ENCODE assay signal across 9 cellular contexts in genomic region chr1:37765937-37766664, GRCh38. TPM values are rescaled to one million over a fixed set of nuclear protein-coding genes. Genes with fewer than 3 reads are reported as not detected.
DNase-seq lines count a peak whose midpoint lies in the region; ATAC-seq, FAIRE-seq and TF ChIP-seq lines count a peak whose summit lies in the region.
"Had no signal": no experiment of that assay in that cellular context is flagged by ENCODE, and none has a peak within 500 bp of the region (broad histone marks: within the 10 kb centered on the region; RNA-seq: fewer than 3 reads in every experiment).

No MANE protein-coding gene starts in this region.

- H3K9me3 Mint-ChIP-seq in activated CD8-positive, alpha-beta T cell treated with anti-CD3 and anti-CD28 coated beads for 36 hours = no peaks in the 10 kb centered on the region
- H3K9me3 Mint-ChIP-seq in activated CD8-positive, alpha-beta T cell treated with anti-CD3 and anti-CD28 coated beads, Interleukin-2, amount 10 ng/mL, durations not matched to agents 7 days and 5 days (ENCODE audit: insufficient read depth) = no peaks in the 10 kb centered on the region
- H3K9me3 Mint-ChIP-seq in astrocyte (ENCODE audit: unreplicated experiment) (no peaks in the 10 kb centered on the region), type B pancreatic cell (no peaks in the 10 kb centered on the region)
- H3K9me3 Mint-ChIP-seq: CD4-positive, alpha-beta T cell had no signal

- no peaks in the 10 kb centered on the region for H3K36me3 ChIP-seq in astrocyte (ENCODE audit: insufficient read depth, low read length)
- H3K36me3 ChIP-seq in vagina = no peaks in the 10 kb centered on the region

- H3K36me3 Mint-ChIP-seq in activated CD8-positive, alpha-beta T cell treated with anti-CD3 and anti-CD28 coated beads for 36 hours (ENCODE audit: low read depth) = no peaks in the 10 kb centered on the region
- no peaks in the 10 kb centered on the region for H3K36me3 Mint-ChIP-seq in activated CD8-positive, alpha-beta T cell treated with anti-CD3 and anti-CD28 coated beads, Interleukin-2, amount 10 ng/mL, durations not matched to agents 7 days and 5 days (ENCODE audit: low read depth)
- H3K36me3 Mint-ChIP-seq in astrocyte (ENCODE audit: low read depth, unreplicated experiment) (peaks cover 2% of the 10 kb centered on the region), type B pancreatic cell (no peaks in the 10 kb centered on the region)

- TF ChIP-seq CTCF in activated CD8-positive, alpha-beta T cell treated with anti-CD3 and anti-CD28 coated beads for 36 hours (IDR thresholded peaks at IDR 0.05) = no peak
- TF ChIP-seq CTCF in astrocyte (IDR thresholded peaks at IDR 0.05; ENCODE audit: insufficient read depth, low read depth, low read length) (no peak), vagina (IDR thresholded peaks at IDR 0.05) (no peak), type B pancreatic cell (conservative IDR thresholded peaks at IDR 0.05) (no peak)

- H3K79me2 ChIP-seq in astrocyte (ENCODE audit: insufficient read depth, low read length) = no peaks in the 10 kb centered on the region

- peaks cover 68% of the 10 kb centered on the region for H3K27me3 Mint-ChIP-seq in activated CD8-positive, alpha-beta T cell treated with anti-CD3 and anti-CD28 coated beads for 36 hours
- peaks cover 66% of the 10 kb centered on the region for H3K27me3 Mint-ChIP-seq in activated CD8-positive, alpha-beta T cell treated with anti-CD3 and anti-CD28 coated beads, Interleukin-2, amount 10 ng/mL, durations not matched to agents 7 days and 5 days (ENCODE audit: low read depth)
- H3K27me3 Mint-ChIP-seq in astrocyte (ENCODE audit: low read depth, unreplicated experiment) (peaks cover 93% of the 10 kb centered on the region), type B pancreatic cell (peaks cover 91% of the 10 kb centered on the region)

- H3K4me2 ChIP-seq in astrocyte (ENCODE audit: low read length) = no peak overlapping the region

- H3K4me1 Mint-ChIP-seq in activated CD8-positive, alpha-beta T cell treated with anti-CD3 and anti-CD28 coated beads for 36 hours (ENCODE audit: low read depth) = peaks cover 17% of the 10 kb centered on the region
- H3K4me1 Mint-ChIP-seq in activated CD8-positive, alpha-beta T cell treated with anti-CD3 and anti-CD28 coated beads, Interleukin-2, amount 10 ng/mL, durations not matched to agents 7 days and 5 days (ENCODE audit: low read depth) = peaks cover 5% of the 10 kb centered on the region
- H3K4me1 Mint-ChIP-seq in astrocyte (ENCODE audit: low read depth, unreplicated experiment) (no peaks in the 10 kb centered on the region), type B pancreatic cell (ENCODE audit: unreplicated experiment) (no peaks in the 10 kb centered on the region)

- H3K27me3 ChIP-seq in astrocyte (ENCODE audit: insufficient read depth, low read length) (peaks cover 54% of the 10 kb centered on the region), vagina (peaks cover 8% of the 10 kb centered on the region)

- peak; percentile 65 for DNase-seq in activated CD8-positive, alpha-beta T cell treated with anti-CD3 and anti-CD28 coated beads for 36 hours
- no peak for DNase-seq in activated CD8-positive, alpha-beta T cell treated with anti-CD3 and anti-CD28 coated beads, Interleukin-2, amount 10 ng/mL, durations not matched to agents 7 days and 5 days
- DNase-seq in NCI-H2227 treated with DMSO at 0.1 percent for 48 hours (lab: John Stamatoyannopoulos, UW) = peak; percentile 33
- DNase-seq in astrocyte (ENCODE audit: low read depth) = no peak
- peak; percentile 25 for DNase-seq in stimulated activated CD4-positive, alpha-beta T cell treated with anti-CD3 and anti-CD28 coated beads, Interleukin-4, amount 100 ng/mL, for 1 hour
- DNase-seq in vagina (ENCODE audit: extremely low spot score in 2 of 2) = no peak
- no peak for DNase-seq in type B pancreatic cell (ENCODE audit: extremely low spot score, unreplicated experiment)
- DNase-seq: CD4-positive, alpha-beta T cell had no signal

- H3K4me3 ChIP-seq in astrocyte (ENCODE audit: insufficient read depth, low read depth, low read length) (no peak overlapping the region), vagina (no peak overlapping the region)

- CTCF ChIA-PET in activated CD8-positive, alpha-beta T cell treated with anti-CD3 and anti-CD28 coated beads for 36 hours (lab: Charles Lee) = interaction anchor here (1.4 kb wide), 2 partner anchors 28 to 167 kb away, joined by 3 to 5 read pairs; no protein-coding TSS in a partner anchor
- CTCF ChIA-PET in activated CD8-positive, alpha-beta T cell treated with anti-CD3 and anti-CD28 coated beads, Interleukin-2, amount 10 ng/mL, durations not matched to agents 7 days and 5 days (lab: Charles Lee) = interaction anchor here (1.7 kb wide), 2 partner anchors 11 to 163 kb away, joined by 3 to 4 read pairs; no protein-coding TSS in a partner anchor

- H3K9ac ChIP-seq in astrocyte (ENCODE audit: low read length) = no peak overlapping the region

- no peak for FAIRE-seq in astrocyte (lab: Jason Lieb, UNC)

- POLR2A ChIA-PET in activated CD8-positive, alpha-beta T cell treated with anti-CD3 and anti-CD28 coated beads for 36 hours (lab: Charles Lee) = interaction anchor here (1.5 to 3.4 kb wide), 2 partner anchors 13 to 42 kb away, joined by 3 to 18 read pairs; partner anchors contain the start of genes C1orf122 and YRDC
- POLR2A ChIA-PET in activated CD8-positive, alpha-beta T cell treated with anti-CD3 and anti-CD28 coated beads, Interleukin-2, amount 10 ng/mL, durations not matched to agents 7 days and 5 days (lab: Charles Lee) = interaction anchor here (0.6 kb wide), 1 partner anchor 250 kb away, joined by 3 read pairs; no protein-coding TSS in a partner anchor

- no peak for TF ChIP-seq POLR2A in vagina (IDR thresholded peaks at IDR 0.05)

- H3K4me3 Mint-ChIP-seq in activated CD8-positive, alpha-beta T cell treated with anti-CD3 and anti-CD28 coated beads for 36 hours = peak overlapping the region; percentile 36
- H3K4me3 Mint-ChIP-seq in activated CD8-positive, alpha-beta T cell treated with anti-CD3 and anti-CD28 coated beads, Interleukin-2, amount 10 ng/mL, durations not matched to agents 7 days and 5 days = no peak overlapping the region
- H3K4me3 Mint-ChIP-seq in astrocyte (ENCODE audit: unreplicated experiment) (peak overlapping the region; percentile 62), type B pancreatic cell (no peak overlapping the region)
- H3K4me3 Mint-ChIP-seq: CD4-positive, alpha-beta T cell had no signal

- H3K4me1 ChIP-seq in astrocyte (ENCODE audit: insufficient read depth, low read length) (no peaks in the 10 kb centered on the region), vagina (peaks cover 3% of the 10 kb centered on the region)

- ATAC-seq in activated CD8-positive, alpha-beta T cell treated with anti-CD3 and anti-CD28 coated beads for 36 hours = peak; percentile 85
- no peak for ATAC-seq in activated CD8-positive, alpha-beta T cell treated with anti-CD3 and anti-CD28 coated beads, Interleukin-2, amount 10 ng/mL, durations not matched to agents 7 days and 5 days
- no peak for ATAC-seq in HG02970 (IDR thresholded peaks at IDR 0.05; ENCODE audit: low FRiP score, unreplicated experiment)

- peaks cover 4% of the 10 kb centered on the region for H3K9me3 ChIP-seq in astrocyte (ENCODE audit: insufficient read depth, low read depth, low read length)
- H3K9me3 ChIP-seq in vagina = no peaks in the 10 kb centered on the region

- H4K20me1 ChIP-seq in astrocyte (ENCODE audit: insufficient read depth, low read length) = no peaks in the 10 kb centered on the region

- intact Hi-C loops in activated CD8-positive, alpha-beta T cell treated with anti-CD3 and anti-CD28 coated beads for 36 hours (cut with micrococcal nuclease) = no loop called here
- intact Hi-C loops in vagina (cut with DNase I) = no loop called here

- H3K27ac ChIP-seq in astrocyte (ENCODE audit: low read depth, low read length) (no peak overlapping the region), vagina (no peak overlapping the region)

- no peak overlapping the region for H3K27ac Mint-ChIP-seq in activated CD8-positive, alpha-beta T cell treated with anti-CD3 and anti-CD28 coated beads for 36 hours
- no peak overlapping the region for H3K27ac Mint-ChIP-seq in activated CD8-positive, alpha-beta T cell treated with anti-CD3 and anti-CD28 coated beads, Interleukin-2, amount 10 ng/mL, durations not matched to agents 7 days and 5 days
- H3K27ac Mint-ChIP-seq in astrocyte (ENCODE audit: unreplicated experiment) (no peak overlapping the region), type B pancreatic cell (no peak overlapping the region)
- H3K27ac Mint-ChIP-seq: CD4-positive, alpha-beta T cell had no signal

- no peak overlapping the region for H2AFZ ChIP-seq in astrocyte (ENCODE audit: low read depth, low read length)

RNA-seq across cellular contexts. Expression of gene EPHA10, which starts 1.2 kb away (rescaled TPM):
- total RNA-seq in activated CD8-positive, alpha-beta T cell treated with anti-CD3 and anti-CD28 coated beads for 36 hours = not detected
- total RNA-seq in activated CD8-positive, alpha-beta T cell treated with anti-CD3 and anti-CD28 coated beads, Interleukin-2, amount 10 ng/mL, durations not matched to agents 7 days and 5 days = not detected
- 0.31 TPM in 1 of 2 replicates, not detected in the other for total RNA-seq in astrocyte
- total RNA-seq in vagina = 0.25 TPM
- 0.97 and 1.0 TPM in 2 replicates for total RNA-seq in type B pancreatic cell (ENCODE audit: low replicate concordance)
- total RNA-seq: CD4-positive, alpha-beta T cell had no signal

RNA-seq across cellular contexts. Expression of gene MANEAL, which starts 27.5 kb away (rescaled TPM):
- total RNA-seq in activated CD8-positive, alpha-beta T cell treated with anti-CD3 and anti-CD28 coated beads for 36 hours = 1 to 10 TPM; 1.2 to 1.4 TPM
- 1 to 10 TPM; 1.2 to 2.5 TPM for total RNA-seq in activated CD8-positive, alpha-beta T cell treated with anti-CD3 and anti-CD28 coated beads, Interleukin-2, amount 10 ng/mL, durations not matched to agents 7 days and 5 days
- total RNA-seq in astrocyte (0.67 and 1.4 TPM in 2 replicates), vagina (3.2 TPM), type B pancreatic cell (ENCODE audit: low replicate concordance) (11.6 and 21.1 TPM in 2 replicates)

RNA-seq across cellular contexts. Expression of gene C1orf122, which starts 41.5 kb away (rescaled TPM):
- 10 to 100 TPM; 17.4 to 17.9 TPM for total RNA-seq in activated CD8-positive, alpha-beta T cell treated with anti-CD3 and anti-CD28 coated beads for 36 hours
- 10 to 100 TPM; 19.1 to 22.2 TPM for total RNA-seq in activated CD8-positive, alpha-beta T cell treated with anti-CD3 and anti-CD28 coated beads, Interleukin-2, amount 10 ng/mL, durations not matched to agents 7 days and 5 days
- total RNA-seq in astrocyte (69.6 and 70.0 TPM in 2 replicates), vagina (51.8 TPM), type B pancreatic cell (ENCODE audit: low replicate concordance) (38.9 and 49.6 TPM in 2 replicates)

RNA-seq across cellular contexts. Expression of gene YRDC, which starts 41.9 kb away (rescaled TPM):
- 10 to 100 TPM; 36.2 to 37.1 TPM for total RNA-seq in activated CD8-positive, alpha-beta T cell treated with anti-CD3 and anti-CD28 coated beads for 36 hours
- 10 to 100 TPM; 17.1 to 17.3 TPM for total RNA-seq in activated CD8-positive, alpha-beta T cell treated with anti-CD3 and anti-CD28 coated beads, Interleukin-2, amount 10 ng/mL, durations not matched to agents 7 days and 5 days
- total RNA-seq in astrocyte = 25.9 and 28.1 TPM in 2 replicates
- 9.1 TPM for total RNA-seq in vagina
- 12.7 and 19.2 TPM in 2 replicates for total RNA-seq in type B pancreatic cell (ENCODE audit: low replicate concordance)

Comparison
In these comparisons a context has a peak if more than half of its experiments do, and no peak if none do; other contexts are left out.
1. DNase-seq: peak in activated CD8-positive, alpha-beta T cell treated with anti-CD3 and anti-CD28 coated beads for 36 hours (single experiment), NCI-H2227 treated with DMSO at 0.1 percent for 48 hours (single experiment) and stimulated activated CD4-positive, alpha-beta T cell treated with anti-CD3 and anti-CD28 coated beads, Interleukin-4, amount 100 ng/mL, for 1 hour (single experiment); none in activated CD8-positive, alpha-beta T cell treated with anti-CD3 and anti-CD28 coated beads, Interleukin-2, amount 10 ng/mL, durations not matched to agents 7 days and 5 days (single experiment), astrocyte (single experiment), vagina (0 of 2) and type B pancreatic cell (single experiment).
2. H3K4me3 Mint-ChIP-seq: peak in activated CD8-positive, alpha-beta T cell treated with anti-CD3 and anti-CD28 coated beads for 36 hours (single experiment) and astrocyte (single experiment); none in activated CD8-positive, alpha-beta T cell treated with anti-CD3 and anti-CD28 coated beads, Interleukin-2, amount 10 ng/mL, durations not matched to agents 7 days and 5 days (single experiment) and type B pancreatic cell (single experiment).